7 cellular contexts compared by ENCODE assay signal in the genomic region with DNA sequence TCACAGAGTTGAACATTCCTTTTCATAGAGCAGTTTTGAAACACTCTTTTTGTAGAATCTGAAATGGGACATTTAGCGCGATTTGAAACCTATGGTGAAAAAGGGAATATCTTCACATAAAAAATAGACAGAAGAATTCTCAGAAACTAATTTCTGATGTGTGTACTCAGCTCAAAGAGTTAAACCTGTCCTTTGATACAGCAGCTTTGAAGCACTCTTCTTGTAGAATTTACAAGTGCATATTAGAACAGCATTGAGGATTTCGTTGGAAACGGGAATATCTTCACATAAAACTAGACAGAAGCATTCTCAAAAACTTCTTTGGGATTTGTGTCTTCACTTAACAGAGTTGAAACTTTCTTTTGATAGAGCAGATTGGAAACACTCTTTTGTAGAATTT.
"Had no signal": no experiment of that assay in that cellular context is flagged by ENCODE, and none has a peak within 500 bp of the region (broad histone marks: within the 10 kb centered on the region; RNA-seq: fewer than 3 reads in every experiment).

No MANE protein-coding gene starts in this region.

- H3K27ac Mint-ChIP-seq: IgD-negative memory B cell had no signal

- ATAC-seq: K562 had no signal

- H3K27me3 Mint-ChIP-seq: IgD-negative memory B cell had no signal

- H3K4me3 Mint-ChIP-seq: IgD-negative memory B cell had no signal

- H3K4me3 ChIP-seq: K562 had no signal

- DNase-seq: IMR-90, KBM-7, KG1 had no signal

- H3K4me1 Mint-ChIP-seq: IgD-negative memory B cell had no signal

- H3K27ac ChIP-seq: HL-60 had no signal

- FAIRE-seq: HTR-8/SVneo, K562 had no signal
